Comparison of ENCODE assay signal across 27 cellular contexts in the genomic region with DNA sequence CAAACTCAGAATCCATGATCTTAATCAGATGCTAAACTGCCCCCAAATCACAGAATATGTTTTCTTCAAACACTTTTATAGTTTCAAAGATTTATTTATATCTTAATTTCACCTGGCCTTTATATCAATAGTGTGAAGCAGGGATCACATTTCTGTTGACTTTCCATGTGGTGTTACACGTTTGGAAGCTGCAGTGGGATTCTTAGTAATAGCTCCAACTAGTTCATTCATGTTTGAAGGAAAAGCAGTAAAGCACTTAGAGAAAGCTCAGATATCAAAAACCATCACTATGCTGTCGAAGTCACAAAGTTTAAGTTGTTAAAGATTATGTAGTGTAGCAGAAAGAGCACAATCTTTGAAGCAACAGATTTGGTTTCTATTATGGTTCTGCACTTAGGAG. TPM values are rescaled to one million over a fixed set of nuclear protein-coding genes. Genes with fewer than 3 reads are reported as not detected.
"Had no signal": no experiment of that assay in that cellular context is flagged by ENCODE, and none has a peak within 500 bp of the region (broad histone marks: within the 10 kb centered on the region; RNA-seq: fewer than 3 reads in every experiment).

No MANE protein-coding gene starts in this region.

- H3K27ac ChIP-seq: neural progenitor cell, ovary, parathyroid adenoma, psoas muscle, right lobe of liver, sigmoid colon, suprapubic skin, testis, tibial artery, transverse colon, upper lobe of right lung, uterus had no signal

- ATAC-seq: natural killer cell; psoas muscle; right cardiac atrium; right lobe of liver; stimulated activated memory B cell treated with anti-CD40 and anti-IgM and Interleukin-4, amounts not matched to agents 10 μg/mL and 1 μg/mL and 100 μg/mL, for 72 hours; stimulated activated naive CD8-positive, alpha-beta T cell treated with anti-CD3 and anti-CD28 coated beads, Interleukin-15, amount 100 ng/mL, for 72 hours; stimulated activated naive CD8-positive, alpha-beta T cell treated with anti-CD3 and anti-CD28 coated beads, Interleukin-15, Interleukin-2, amounts not matched to agents 100 U/mL and 50 U/mL, for 24 hours; upper lobe of right lung had no signal

- H3K4me3 ChIP-seq: neural progenitor cell, ovary, psoas muscle, right lobe of liver, sigmoid colon, suprapubic skin, testis, tibial artery, transverse colon, upper lobe of right lung, uterus had no signal

- H3K9ac ChIP-seq: neural progenitor cell, parathyroid adenoma had no signal

- H3K4me2 ChIP-seq: neural progenitor cell had no signal

- H3K36me3 ChIP-seq: neural progenitor cell, ovary, right lobe of liver, sigmoid colon, suprapubic skin, tibial artery, transverse colon, upper lobe of right lung, uterus had no signal

- H2AFZ ChIP-seq: neural progenitor cell, parathyroid adenoma had no signal

- DNase-seq: natural killer cell; occipital lobe; ovary; posterior cingulate gyrus; psoas muscle; right cardiac atrium; right lobe of liver; sigmoid colon; small intestine; stimulated activated CD4-positive, alpha-beta T cell treated with anti-CD3 and anti-CD28 coated beads, Interleukin-15, amount 100 ng/mL, for 24 hours; stimulated activated CD4-positive, alpha-beta T cell treated with anti-CD3 and anti-CD28 coated beads, Interleukin-4, amount 100 ng/mL, for 1 hour; stimulated activated CD4-positive, alpha-beta T cell treated with anti-CD3 and anti-CD28 coated beads, Interleukin-4, amount 100 ng/mL, for 4 hours; stimulated activated CD8-positive, alpha-beta memory T cell treated with anti-CD3 and anti-CD28 coated beads, Interleukin-4, amount 100 ng/mL, for 48 hours; stimulated activated naive CD4-positive, alpha-beta T cell; stimulated activated naive CD8-positive, alpha-beta T cell treated with anti-CD3 and anti-CD28 coated beads, Interleukin-15, amount 100 ng/mL, for 72 hours; stimulated activated naive CD8-positive, alpha-beta T cell treated with anti-CD3 and anti-CD28 coated beads, Interleukin-15, Interleukin-2, amounts not matched to agents 100 U/mL and 50 U/mL, for 24 hours; substantia nigra; testis; tibial artery; transverse colon; upper lobe of right lung; uterus had no signal

- H3K79me2 ChIP-seq: parathyroid adenoma had no signal

- H3K4me1 ChIP-seq: psoas muscle, sigmoid colon, testis, tibial artery, transverse colon, upper lobe of right lung, uterus had no signal

- H3K9me3 ChIP-seq: ovary, psoas muscle, right lobe of liver, sigmoid colon, suprapubic skin, testis, tibial artery, transverse colon, upper lobe of right lung, uterus had no signal

- FAIRE-seq: small intestine had no signal

- H3K27me3 ChIP-seq: neural progenitor cell, ovary, right lobe of liver, sigmoid colon, suprapubic skin, testis, transverse colon, upper lobe of right lung, uterus had no signal

RNA-seq across cellular contexts. Expression of gene ENO4, which starts 16.8 kb away (rescaled TPM):
- total RNA-seq: natural killer cell, psoas muscle, right lobe of liver, skeletal muscle tissue, upper lobe of right lung had no signal
- polyA plus RNA-seq: psoas muscle had no signal
